8 cellular contexts compared by ENCODE assay signal in the genomic region with DNA sequence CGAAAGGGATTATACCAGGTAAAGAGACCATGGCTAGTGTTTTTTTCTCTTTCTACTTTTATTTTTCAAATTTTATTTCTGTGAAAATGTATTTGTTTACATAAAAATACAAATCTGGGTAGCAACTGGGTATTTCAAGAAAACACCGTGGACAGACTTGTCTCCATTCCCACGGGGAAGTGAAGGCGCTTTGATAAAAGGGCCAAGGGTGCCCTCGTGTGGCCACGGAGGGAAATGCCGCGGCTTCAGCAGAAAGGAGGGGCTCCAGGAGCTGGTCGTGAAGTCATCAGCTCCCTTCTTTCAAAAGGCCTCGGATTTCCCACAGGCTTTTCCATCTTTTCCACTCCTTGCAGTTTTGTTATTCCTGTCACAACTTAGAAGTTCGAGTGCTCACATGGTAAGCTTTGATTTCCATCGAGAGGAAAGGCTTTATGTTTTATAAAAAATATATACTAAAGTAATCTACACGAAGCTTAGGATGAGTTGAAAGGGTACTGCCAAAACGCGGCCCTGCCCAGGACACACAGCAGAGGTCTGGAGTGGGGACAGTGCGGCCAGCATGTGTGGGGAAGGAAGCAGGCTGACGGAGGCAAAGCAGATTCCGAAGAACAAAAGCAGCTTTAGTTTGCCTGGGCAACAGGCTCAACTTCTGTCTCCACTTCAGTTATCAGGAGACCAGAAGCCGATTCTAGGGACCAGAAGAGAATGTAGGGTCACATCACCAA. TPM values are rescaled to one million over a fixed set of nuclear protein-coding genes. Genes with fewer than 3 reads are reported as not detected.
DNase-seq lines count a peak whose midpoint lies in the region; ATAC-seq, FAIRE-seq and TF ChIP-seq lines count a peak whose summit lies in the region.

No MANE protein-coding gene starts in this region.

- H3K36me3 ChIP-seq in SJSA1 = peaks cover 16% of the 10 kb centered on the region; the same call in 1 of the 2 replicates
- H3K36me3 ChIP-seq in ovary = no peaks in the 10 kb centered on the region
- peaks cover 10 to 18% of the 10 kb centered on the region in 2 donors for H3K36me3 ChIP-seq in thyroid gland

- peak; percentile 89 for TF ChIP-seq CTCF in LNCaP clone FGC (IDR thresholded peaks at IDR 0.05; ENCODE audit: control insufficient read depth, extremely low read depth, insufficient read depth)
- TF ChIP-seq CTCF in ovary (IDR thresholded peaks at IDR 0.05) = peak; percentile 93
- TF ChIP-seq CTCF in thyroid gland (IDR thresholded peaks at IDR 0.05) = peak; percentile 87 to 97 (median 93)

- FAIRE-seq in frontal cortex (lab: Jason Lieb, UNC) = peak; percentile 92

- no peak overlapping the region for H3K4me3 ChIP-seq in LNCaP clone FGC (ENCODE audit: low read depth, low read length)
- H3K4me3 ChIP-seq in SJSA1 = no peak overlapping the region
- H3K4me3 ChIP-seq in ovary = no peak overlapping the region
- H3K4me3 ChIP-seq in thyroid gland (replicated peaks in 1 of 3) = no peak overlapping the region

- peak; percentile 74 for DNase-seq in DMS79 treated with DMSO at 0.1 percent for 48 hours (lab: John Stamatoyannopoulos, UW)
- no peak for DNase-seq in LNCaP clone FGC (ENCODE audit: low read depth)
- peak; percentile 84 to 88 for DNase-seq in SJSA1 (ENCODE audit: low read depth in 1 of 2, low spot score in 2 of 2)
- DNase-seq in activated naive CD4-positive, alpha-beta T cell (lab: John Stamatoyannopoulos, UW) = peak; percentile 73 to 85 (median 84)
- peak; percentile 73 to 88 for DNase-seq in frontal cortex (ENCODE audit: low spot score in 2 of 2)
- peak; percentile 84 to 95 (median 95) for DNase-seq in ovary
- peak; percentile 89 to 92 for DNase-seq in thyroid gland

- 30 to 32% (median 31%) methylated on average over 19 of the region's 19 CpGs for WGBS in ovary, 3 donors
- WGBS in thyroid gland, 2 donors = 29 to 31% methylated on average over 19 of the region's 19 CpGs

- H3K9me3 ChIP-seq in SJSA1 (replicated peaks) = no peaks in the 10 kb centered on the region
- H3K9me3 ChIP-seq in ovary = no peaks in the 10 kb centered on the region
- no peaks in the 10 kb centered on the region for H3K9me3 ChIP-seq in thyroid gland

- no peak for ATAC-seq in GM19324 (IDR thresholded peaks at IDR 0.05; ENCODE audit: low FRiP score, unreplicated experiment)

- H3K4me1 ChIP-seq in SJSA1 (replicated peaks) (no peaks in the 10 kb centered on the region), ovary (ENCODE audit: insufficient read depth) (peaks cover 11% of the 10 kb centered on the region), thyroid gland (peaks cover 0 to 12% of the 10 kb centered on the region in 2 donors)

- no peak for TF ChIP-seq EP300 in ovary (IDR thresholded peaks at IDR 0.05)

- intact Hi-C loops in ovary (cut with DNase I) (loop anchor here in 2 of 4 donors (2.0 to 10.0 kb wide), 3 partner anchors 33 to 51 kb away; no protein-coding TSS in a partner anchor), thyroid gland (cut with DNase I) (no loop called here)

- H3K27me3 ChIP-seq in SJSA1 (replicated peaks) = no peaks in the 10 kb centered on the region
- H3K27me3 ChIP-seq in ovary = no peaks in the 10 kb centered on the region
- H3K27me3 ChIP-seq in thyroid gland = no peaks in the 10 kb centered on the region

- TF ChIP-seq POLR2A in ovary (IDR thresholded peaks at IDR 0.05) (no peak), thyroid gland (IDR thresholded peaks at IDR 0.05) (no peak)

- no peak overlapping the region for H3K27ac ChIP-seq in SJSA1
- no peak overlapping the region for H3K27ac ChIP-seq in ovary
- H3K27ac ChIP-seq in thyroid gland = no peak overlapping the region

RNA-seq across cellular contexts. Expression of gene MNT, which starts 15.3 kb away (rescaled TPM):
- 3.0 and 3.5 TPM in 2 replicates for total RNA-seq in SJSA1 (2014; rRNA removed; shearing (Covaris generic))
- total RNA-seq in frontal cortex = 7.7 TPM
- total RNA-seq in ovary = 10 to 100 TPM in 6 of 7 donors, 1 to 10 TPM in 1; 5.4 to 37.0 (median 27.3) TPM
- polyA plus RNA-seq in ovary = 10 to 100 TPM in 1 of 2 donors, 1 to 10 TPM in 1; 5.0 to 15.4 TPM
- 10 to 100 TPM in 3 of 4 donors, 1 to 10 TPM in 1; 8.2 to 28.9 (median 10.9) TPM for total RNA-seq in thyroid gland
